8 cellular contexts compared by ENCODE assay signal in genomic region chr20:1184638-1185315, GRCh38. TPM values are rescaled to one million over a fixed set of nuclear protein-coding genes. Genes with fewer than 3 reads are reported as not detected.
A peak's percentile ranks its signal among the peaks of the same experiment; 100 is the strongest.
DNase-seq lines count a peak whose midpoint lies in the region; ATAC-seq, FAIRE-seq and TF ChIP-seq lines count a peak whose summit lies in the region.

Gene TMEM74B (minus strand): TSS chr20:1184981. CDS start chr20:1183801, 1,180 bp downstream.

- no peak within 1 kb of the TSS for H3K27ac Mint-ChIP-seq in neural progenitor cell

- peaks cover 26% of the 10 kb centered on the region for H3K27me3 Mint-ChIP-seq in neural progenitor cell (ENCODE audit: insufficient read depth, low read depth)

- TF ChIP-seq CTCF in endothelial cell of umbilical vein (IDR thresholded peaks at IDR 0.05; ENCODE audit: extremely low read depth in 1 of 2, insufficient read depth in 1 of 2, low read depth in 1 of 2, low read length in 2 of 2) (no peak), neural progenitor cell (IDR thresholded peaks at IDR 0.05) (no peak)

- no peak for TF ChIP-seq POLR2A in endothelial cell of umbilical vein (IDR thresholded peaks at IDR 0.05; ENCODE audit: low read depth, low read length)

- intact Hi-C loops in endothelial cell of umbilical vein (cut with micrococcal nuclease): loop anchor here (1.0 to 10.0 kb wide), 4 partner anchors 66 to 366 kb away; partner anchors contain the start of gene PSMF1

- no peaks in the 10 kb centered on the region for H3K4me1 ChIP-seq in endothelial cell of umbilical vein (ENCODE audit: control insufficient read depth, extremely low read depth, insufficient read depth, low read length)
- H3K4me1 ChIP-seq in neural progenitor cell: peaks cover 5% of the 10 kb centered on the region

- peak; percentile 32 for DNase-seq in COR-L47 (lab: John Stamatoyannopoulos, UW)
- DNase-seq in NCI-H526 (lab: John Stamatoyannopoulos, UW): peak; percentile 18 to 65
- DNase-seq in endothelial cell of umbilical vein (ENCODE audit: low read depth, low spot score): no peak
- peak; percentile 50 for DNase-seq in neural progenitor cell (ENCODE audit: low spot score)
- DNase-seq in central memory CD4-positive, alpha-beta T cell: no peak
- no peak for DNase-seq in SIG-M5 (lab: John Stamatoyannopoulos, UW)
- no peak for DNase-seq in NCI-H446 (lab: John Stamatoyannopoulos, UW)

- peaks cover 6% of the 10 kb centered on the region for H3F3A ChIP-seq in neural progenitor cell (ENCODE audit: low read depth)

- H3K9ac ChIP-seq in endothelial cell of umbilical vein (replicated peaks; ENCODE audit: extremely low read depth, insufficient read depth, low read length): no peak within 1 kb of the TSS
- no peak within 1 kb of the TSS for H3K9ac ChIP-seq in neural progenitor cell

- H4K20me1 ChIP-seq in endothelial cell of umbilical vein (replicated peaks; ENCODE audit: control insufficient read depth, extremely low read depth, insufficient read depth, low read length) (no peaks in the 10 kb centered on the region), neural progenitor cell (ENCODE audit: low read depth) (peaks cover 10% of the 10 kb centered on the region)

- BruUV-seq in endothelial cell of umbilical vein (replicated peaks; lab: Mats Ljungman, UMichigan): no TSS peak

- H2AFZ ChIP-seq in endothelial cell of umbilical vein (ENCODE audit: low read depth, low read length) (peak within 1 kb of the TSS; percentile 37), neural progenitor cell (replicated peaks) (peak within 1 kb of the TSS; percentile 98)

- peak within 1 kb of the TSS; percentile 88 for H3K4me3 Mint-ChIP-seq in neural progenitor cell

- no peak within 1 kb of the TSS for H3K27ac ChIP-seq in endothelial cell of umbilical vein (ENCODE audit: insufficient read depth, low read depth, low read length)
- no peak within 1 kb of the TSS for H3K27ac ChIP-seq in neural progenitor cell

- H3K9me3 ChIP-seq in endothelial cell of umbilical vein (replicated peaks; ENCODE audit: control insufficient read depth, insufficient read depth, low read length) (no peaks in the 10 kb centered on the region), neural progenitor cell (ENCODE audit: low read depth) (no peaks in the 10 kb centered on the region)

- H3K36me3 ChIP-seq in endothelial cell of umbilical vein (ENCODE audit: control insufficient read depth in 2 of 2, extremely low read depth in 1 of 2, insufficient read depth in 2 of 2, low read length in 2 of 2): no peaks in the 10 kb centered on the region
- H3K36me3 ChIP-seq in neural progenitor cell: no peaks in the 10 kb centered on the region

- H3K79me2 ChIP-seq in endothelial cell of umbilical vein (ENCODE audit: control insufficient read depth, insufficient read depth, low read length) (no peaks in the 10 kb centered on the region), neural progenitor cell (ENCODE audit: low read depth) (no peaks in the 10 kb centered on the region)

- H3K4me3 ChIP-seq in endothelial cell of umbilical vein (replicated peaks in 1 of 3; ENCODE audit: insufficient read depth in 1 of 3, low read depth in 1 of 3, low read length in 3 of 3) (peak within 1 kb of the TSS in 2 of 3 experiments; percentile 10 to 45), neural progenitor cell (peak within 1 kb of the TSS; percentile 75)

- POLR2A ChIA-PET in endothelial cell of umbilical vein (lab: Charles Lee): no interaction called here

- CTCF ChIA-PET in endothelial cell of umbilical vein (lab: Charles Lee): interaction anchor here (0.9 to 1.7 kb wide), 4 partner anchors 9 to 76 kb away, joined by 3 to 7 read pairs (median 5); no protein-coding TSS in a partner anchor

- H3K4me1 Mint-ChIP-seq in neural progenitor cell: peaks cover 11% of the 10 kb centered on the region

- dilution Hi-C loops in endothelial cell of umbilical vein (cut with MboI; ENCODE audit: extremely low pct_ligation_motif_present, low sequenced_read_pairs): no loop called here

- peaks cover 14 to 26% of the 10 kb centered on the region in 2 experiments for H3K27me3 ChIP-seq in endothelial cell of umbilical vein (ENCODE audit: control insufficient read depth in 2 of 2, insufficient read depth in 2 of 2, low read length in 2 of 2)
- peaks cover 57% of the 10 kb centered on the region for H3K27me3 ChIP-seq in neural progenitor cell

- FAIRE-seq in endothelial cell of umbilical vein (lab: Jason Lieb, UNC): no peak

- peaks cover under 1% of the 10 kb centered on the region for H3K36me3 Mint-ChIP-seq in neural progenitor cell

- H3K4me2 ChIP-seq in endothelial cell of umbilical vein (ENCODE audit: insufficient read depth, low read length) (peak within 1 kb of the TSS; percentile 12), neural progenitor cell (peak within 1 kb of the TSS; percentile 95)

- no peak for ATAC-seq in GM19035 (IDR thresholded peaks at IDR 0.05; ENCODE audit: unreplicated experiment)

- no peaks in the 10 kb centered on the region for H3K9me3 Mint-ChIP-seq in neural progenitor cell

- H3K9me1 ChIP-seq in endothelial cell of umbilical vein (replicated peaks; ENCODE audit: control insufficient read depth, extremely low read depth, insufficient read depth, low read length): no peaks in the 10 kb centered on the region

TF ChIP-seq in endothelial cell of umbilical vein, 7 proteins besides CTCF, POLR2A, EP300 and RAD21:
- TF ChIP-seq EZH2 (IDR thresholded peaks at IDR 0.05; ENCODE audit: borderline replicate concordance, low read depth, low read length, severe bottlenecking) (peak; percentile 95), POLR2AphosphoS5 (IDR thresholded peaks at IDR 0.05; ENCODE audit: insufficient read depth, low read depth, low read length) (no peak)

RNA-seq across cellular contexts. Expression of gene TMEM74B, which starts in this region (rescaled TPM):
- total RNA-seq in endothelial cell of umbilical vein: 0.67 and 1.1 TPM in 2 replicates
- 0.26 and 0.54 TPM in 2 replicates for polyA plus RNA-seq in endothelial cell of umbilical vein
- 0.06 and 0.24 TPM in 2 replicates for polyA plus RNA-seq in endothelial cell of umbilical vein (2011; cell fraction: cytosol; rRNA removed)
- 2.6 and 3.4 TPM in 2 replicates for polyA plus RNA-seq in endothelial cell of umbilical vein (2011; cell fraction: nucleus; rRNA removed)
- 0.43 and 1.3 TPM in 2 replicates for polyA plus RNA-seq in endothelial cell of umbilical vein (2012)
- 0.17 and 0.36 TPM in 2 replicates for polyA minus RNA-seq in endothelial cell of umbilical vein
- polyA minus RNA-seq in endothelial cell of umbilical vein (2011; cell fraction: cytosol; rRNA and poly(A)+ RNA removed): not detected
- 0.24 TPM in 1 of 2 replicates, not detected in the other for polyA minus RNA-seq in endothelial cell of umbilical vein (2011; cell fraction: nucleus; rRNA and poly(A)+ RNA removed)
- total RNA-seq in neural progenitor cell (ENCODE audit: low replicate concordance): 2.5 and 4.2 TPM in 2 replicates

Comparison
In these comparisons a context has a peak if more than half of its experiments do, and no peak if none do; other contexts are left out.
1. DNase-seq: peak in COR-L47 (single experiment), NCI-H526 (2 of 2) and neural progenitor cell (single experiment); none in endothelial cell of umbilical vein (single experiment), central memory CD4-positive, alpha-beta T cell (single experiment), SIG-M5 (single experiment) and NCI-H446 (0 of 2).